In genomic region chr20:64084209-64085152, GRCh38 we compare ENCODE assay signal across 9 cellular contexts. TPM values are rescaled to one million over a fixed set of nuclear protein-coding genes. Genes with fewer than 3 reads are reported as not detected.
DNase-seq lines count a peak whose midpoint lies in the region; ATAC-seq and TF ChIP-seq lines count a peak whose summit lies in the region.
"Had no signal": no experiment of that assay in that cellular context is flagged by ENCODE, and none has a peak within 500 bp of the region (broad histone marks: within the 10 kb centered on the region; RNA-seq: fewer than 3 reads in every experiment).

TSS of gene LKAAEAR1 (minus strand) at chr20:64084398. CDS start at chr20:64084219, 179 bp downstream.

- H3K27ac ChIP-seq in iPS-20b (ENCODE audit: low read length) = no peak within 1 kb of the TSS
- H3K27ac ChIP-seq in thoracic aorta = no peak within 1 kb of the TSS
- no peak within 1 kb of the TSS for H3K27ac ChIP-seq in caudate nucleus (ENCODE audit: low read depth, low read length)

- CTCF ChIA-PET in activated CD8-positive, alpha-beta memory T cell treated with anti-CD3 and anti-CD28 coated beads, Interleukin-2, amount 10 ng/mL, durations not matched to agents 7 days and 5 days (lab: Charles Lee) = interaction anchor here (0.7 to 8.4 kb wide), 16 partner anchors 11 to 588 kb away, joined by 3 to 110 read pairs (median 5); partner anchors contain the start of genes NPBWR2, PCMTD2, SAMD10 and TCEA2
- CTCF ChIA-PET in activated CD8-positive, alpha-beta T cell treated with anti-CD3 and anti-CD28 coated beads for 36 hours (lab: Charles Lee) = interaction anchor here (0.6 to 6.0 kb wide), 22 partner anchors 12 to 202 kb away, joined by 3 to 61 read pairs (median 4); partner anchors contain the start of genes NPBWR2, SAMD10 and TCEA2

- H3K27ac Mint-ChIP-seq in activated CD8-positive, alpha-beta memory T cell treated with anti-CD3 and anti-CD28 coated beads, Interleukin-2, amount 10 ng/mL, durations not matched to agents 7 days and 5 days = no peak within 1 kb of the TSS
- H3K27ac Mint-ChIP-seq in activated CD8-positive, alpha-beta T cell treated with anti-CD3 and anti-CD28 coated beads for 36 hours = no peak within 1 kb of the TSS

- H3K36me3 ChIP-seq in iPS-20b (ENCODE audit: insufficient read depth, low read depth, low read length) = no peaks in the 10 kb centered on the region
- H3K36me3 ChIP-seq in thoracic aorta = no peaks in the 10 kb centered on the region

- H3K27me3 Mint-ChIP-seq in activated CD8-positive, alpha-beta memory T cell treated with anti-CD3 and anti-CD28 coated beads, Interleukin-2, amount 10 ng/mL, durations not matched to agents 7 days and 5 days = peaks cover 30% of the 10 kb centered on the region
- peaks cover 6% of the 10 kb centered on the region for H3K27me3 Mint-ChIP-seq in activated CD8-positive, alpha-beta T cell treated with anti-CD3 and anti-CD28 coated beads for 36 hours

- H3K9me3 ChIP-seq in iPS-20b (ENCODE audit: insufficient read depth, low read depth, low read length) (no peaks in the 10 kb centered on the region), thoracic aorta (no peaks in the 10 kb centered on the region)

- no peaks in the 10 kb centered on the region for H3K36me3 Mint-ChIP-seq in activated CD8-positive, alpha-beta memory T cell treated with anti-CD3 and anti-CD28 coated beads, Interleukin-2, amount 10 ng/mL, durations not matched to agents 7 days and 5 days
- H3K36me3 Mint-ChIP-seq in activated CD8-positive, alpha-beta T cell treated with anti-CD3 and anti-CD28 coated beads for 36 hours (ENCODE audit: low read depth) = no peaks in the 10 kb centered on the region

- peaks cover 22% of the 10 kb centered on the region for H3K4me1 Mint-ChIP-seq in activated CD8-positive, alpha-beta memory T cell treated with anti-CD3 and anti-CD28 coated beads, Interleukin-2, amount 10 ng/mL, durations not matched to agents 7 days and 5 days
- H3K4me1 Mint-ChIP-seq in activated CD8-positive, alpha-beta T cell treated with anti-CD3 and anti-CD28 coated beads for 36 hours (ENCODE audit: low read depth) = peaks cover 24% of the 10 kb centered on the region

- intact Hi-C loops in activated CD8-positive, alpha-beta T cell treated with anti-CD3 and anti-CD28 coated beads for 36 hours (cut with micrococcal nuclease) = loop anchor here (5.0 kb wide), 1 partner anchor 38 kb away; no protein-coding TSS in a partner anchor

- POLR2A ChIA-PET in activated CD8-positive, alpha-beta T cell treated with anti-CD3 and anti-CD28 coated beads for 36 hours (lab: Charles Lee) = interaction anchor here (0.8 to 1.2 kb wide), 4 partner anchors 8 to 35 kb away, joined by 3 read pairs; no protein-coding TSS in a partner anchor

- H3K27me3 ChIP-seq in iPS-20b (ENCODE audit: insufficient read depth, low read length) = peaks cover 71% of the 10 kb centered on the region
- no peaks in the 10 kb centered on the region for H3K27me3 ChIP-seq in thoracic aorta (replicated peaks; ENCODE audit: insufficient read depth)

- H3K4me3 Mint-ChIP-seq in activated CD8-positive, alpha-beta memory T cell treated with anti-CD3 and anti-CD28 coated beads, Interleukin-2, amount 10 ng/mL, durations not matched to agents 7 days and 5 days = peak within 1 kb of the TSS; percentile 58
- H3K4me3 Mint-ChIP-seq in activated CD8-positive, alpha-beta T cell treated with anti-CD3 and anti-CD28 coated beads for 36 hours = peak within 1 kb of the TSS; percentile 72

- H3K9me3 Mint-ChIP-seq in activated CD8-positive, alpha-beta memory T cell treated with anti-CD3 and anti-CD28 coated beads, Interleukin-2, amount 10 ng/mL, durations not matched to agents 7 days and 5 days (ENCODE audit: low read depth) = peaks cover 2% of the 10 kb centered on the region
- no peaks in the 10 kb centered on the region for H3K9me3 Mint-ChIP-seq in activated CD8-positive, alpha-beta T cell treated with anti-CD3 and anti-CD28 coated beads for 36 hours

- ATAC-seq in activated CD8-positive, alpha-beta memory T cell treated with anti-CD3 and anti-CD28 coated beads, Interleukin-2, amount 10 ng/mL, durations not matched to agents 7 days and 5 days = no peak
- no peak for ATAC-seq in activated CD8-positive, alpha-beta T cell treated with anti-CD3 and anti-CD28 coated beads for 36 hours
- no peak for ATAC-seq in thoracic aorta (ENCODE audit: insufficient number of reproducible peaks, low FRiP score, low read depth)

- TF ChIP-seq CTCF in activated CD8-positive, alpha-beta T cell treated with anti-CD3 and anti-CD28 coated beads for 36 hours (IDR thresholded peaks at IDR 0.05) = no peak
- no peak for TF ChIP-seq CTCF in thoracic aorta (IDR thresholded peaks at IDR 0.05)

- H3K4me1 ChIP-seq in iPS-20b (ENCODE audit: insufficient read depth, low read length) (peaks cover 11% of the 10 kb centered on the region), thoracic aorta (ENCODE audit: control insufficient read depth in 1 of 2, low read depth in 2 of 2) (peaks cover 10 to 22% of the 10 kb centered on the region in 2 donors)

- H3K9ac ChIP-seq in iPS-20b (ENCODE audit: low read depth, low read length) = no peak within 1 kb of the TSS

- H3K4me3 ChIP-seq in iPS-20b (ENCODE audit: low read length) (peak within 1 kb of the TSS; percentile 58), thoracic aorta (peak within 1 kb of the TSS; percentile 75)

- DNase-seq in activated CD8-positive, alpha-beta memory T cell treated with anti-CD3 and anti-CD28 coated beads, Interleukin-2, amount 10 ng/mL, durations not matched to agents 7 days and 5 days = no peak
- DNase-seq in activated CD8-positive, alpha-beta memory T cell treated with anti-CD3 and anti-CD28 coated beads, Interleukin-2, amount 50 U/mL, for 4 hours = no peak
- DNase-seq in activated CD8-positive, alpha-beta T cell treated with anti-CD3 and anti-CD28 coated beads for 36 hours = no peak
- DNase-seq in thoracic aorta (ENCODE audit: low spot score) = no peak
- DNase-seq in caudate nucleus (lab: John Stamatoyannopoulos, UW) = no peak
- no peak for DNase-seq in effector CD4-positive, alpha-beta T cell
- no peak for DNase-seq in NCI-H187 (lab: John Stamatoyannopoulos, UW)

RNA-seq across cellular contexts. Expression of gene LKAAEAR1, which starts in this region (rescaled TPM):
- not detected for total RNA-seq in activated CD8-positive, alpha-beta memory T cell treated with anti-CD3 and anti-CD28 coated beads, Interleukin-2, amount 10 ng/mL, durations not matched to agents 7 days and 5 days
- total RNA-seq in activated CD8-positive, alpha-beta T cell treated with anti-CD3 and anti-CD28 coated beads for 36 hours = under 1 TPM; 0.43 TPM
- total RNA-seq in thoracic aorta = not detected
- total RNA-seq: pulmonary artery endothelial cell had no signal
